ENCODE assay signal across 1 cellular context in the genomic region with DNA sequence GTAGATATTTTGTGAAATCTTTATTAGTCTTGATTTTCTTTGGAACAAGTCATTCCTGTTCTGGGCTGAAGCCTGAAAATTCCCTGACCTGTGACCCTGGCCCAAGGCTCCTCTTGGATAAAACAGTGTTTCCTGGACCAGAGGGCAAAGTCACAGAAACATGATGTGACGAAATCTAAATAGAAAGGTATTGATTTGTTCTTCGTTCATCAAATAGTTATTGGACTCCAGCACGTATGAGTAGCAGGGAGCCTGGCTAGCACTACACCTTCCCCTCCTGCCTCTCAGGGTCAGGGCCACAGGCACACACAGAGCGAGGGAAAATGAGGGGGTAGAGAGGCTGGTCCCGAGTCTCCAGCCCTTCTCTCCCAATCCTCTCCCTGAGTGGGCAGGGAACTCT.
TF ChIP-seq lines count a peak whose summit lies in the region.

No MANE protein-coding gene starts in this region.

TF ChIP-seq in HepG2, 621 proteins besides CTCF, POLR2A, EP300 and RAD21 (continued from another document and continues in another):
- TF ChIP-seq, protein P1, sequence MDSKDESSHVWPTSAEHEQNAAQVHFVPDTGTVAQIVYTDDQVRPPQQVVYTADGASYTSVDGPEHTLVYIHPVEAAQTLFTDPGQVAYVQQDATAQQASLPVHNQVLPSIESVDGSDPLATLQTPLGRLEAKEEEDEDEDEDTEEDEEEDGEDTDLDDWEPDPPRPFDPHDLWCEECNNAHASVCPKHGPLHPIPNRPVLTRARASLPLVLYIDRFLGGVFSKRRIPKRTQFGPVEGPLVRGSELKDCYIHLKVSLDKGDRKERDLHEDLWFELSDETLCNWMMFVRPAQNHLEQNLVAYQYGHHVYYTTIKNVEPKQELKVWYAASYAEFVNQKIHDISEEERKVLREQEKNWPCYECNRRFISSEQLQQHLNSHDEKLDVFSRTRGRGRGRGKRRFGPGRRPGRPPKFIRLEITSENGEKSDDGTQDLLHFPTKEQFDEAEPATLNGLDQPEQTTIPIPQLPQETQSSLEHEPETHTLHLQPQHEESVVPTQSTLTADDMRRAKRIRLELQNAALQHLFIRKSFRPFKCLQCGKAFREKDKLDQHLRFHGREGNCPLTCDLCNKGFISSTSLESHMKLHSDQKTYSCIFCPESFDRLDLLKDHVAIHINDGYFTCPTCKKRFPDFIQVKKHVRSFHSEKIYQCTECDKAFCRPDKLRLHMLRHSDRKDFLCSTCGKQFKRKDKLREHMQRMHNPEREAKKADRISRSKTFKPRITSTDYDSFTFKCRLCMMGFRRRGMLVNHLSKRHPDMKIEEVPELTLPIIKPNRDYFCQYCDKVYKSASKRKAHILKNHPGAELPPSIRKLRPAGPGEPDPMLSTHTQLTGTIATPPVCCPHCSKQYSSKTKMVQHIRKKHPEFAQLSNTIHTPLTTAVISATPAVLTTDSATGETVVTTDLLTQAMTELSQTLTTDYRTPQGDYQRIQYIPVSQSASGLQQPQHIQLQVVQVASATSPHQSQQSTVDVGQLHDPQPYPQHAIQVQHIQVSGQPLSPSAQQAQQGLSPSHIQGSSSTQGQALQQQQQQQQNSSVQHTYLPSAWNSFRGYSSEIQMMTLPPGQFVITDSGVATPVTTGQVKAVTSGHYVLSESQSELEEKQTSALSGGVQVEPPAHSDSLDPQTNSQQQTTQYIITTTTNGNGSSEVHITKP (CRISPR knock-in tag; IDR thresholded peaks at IDR 0.05; ENCODE audit: low read depth) = no peak
- TF ChIP-seq JARID2 (CRISPR knock-in tag; IDR thresholded peaks at IDR 0.05; ENCODE audit: insufficient replicate concordance) = no peak
- TF ChIP-seq, protein P2, sequence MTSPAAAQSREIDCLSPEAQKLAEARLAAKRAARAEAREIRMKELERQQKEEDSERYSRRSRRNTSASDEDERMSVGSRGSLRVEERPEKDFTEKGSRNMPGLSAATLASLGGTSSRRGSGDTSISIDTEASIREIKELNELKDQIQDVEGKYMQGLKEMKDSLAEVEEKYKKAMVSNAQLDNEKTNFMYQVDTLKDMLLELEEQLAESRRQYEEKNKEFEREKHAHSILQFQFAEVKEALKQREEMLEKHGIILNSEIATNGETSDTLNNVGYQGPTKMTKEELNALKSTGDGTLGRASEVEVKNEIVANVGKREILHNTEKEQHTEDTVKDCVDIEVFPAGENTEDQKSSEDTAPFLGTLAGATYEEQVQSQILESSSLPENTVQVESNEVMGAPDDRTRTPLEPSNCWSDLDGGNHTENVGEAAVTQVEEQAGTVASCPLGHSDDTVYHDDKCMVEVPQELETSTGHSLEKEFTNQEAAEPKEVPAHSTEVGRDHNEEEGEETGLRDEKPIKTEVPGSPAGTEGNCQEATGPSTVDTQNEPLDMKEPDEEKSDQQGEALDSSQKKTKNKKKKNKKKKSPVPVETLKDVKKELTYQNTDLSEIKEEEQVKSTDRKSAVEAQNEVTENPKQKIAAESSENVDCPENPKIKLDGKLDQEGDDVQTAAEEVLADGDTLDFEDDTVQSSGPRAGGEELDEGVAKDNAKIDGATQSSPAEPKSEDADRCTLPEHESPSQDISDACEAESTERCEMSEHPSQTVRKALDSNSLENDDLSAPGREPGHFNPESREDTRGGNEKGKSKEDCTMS (CRISPR knock-in tag; conservative IDR thresholded peaks at IDR 0.05) = no peak
- no peak; the same call in 1 of the 2 replicates for TF ChIP-seq ZNF460 (CRISPR knock-in tag; IDR thresholded peaks at IDR 0.05; ENCODE audit: borderline replicate concordance)
- TF ChIP-seq GATAD1 (CRISPR knock-in tag; IDR thresholded peaks at IDR 0.05) = no peak
- no peak for TF ChIP-seq TOE1 (CRISPR knock-in tag; IDR thresholded peaks at IDR 0.05)
- TF ChIP-seq HNRNPUL1 (IDR thresholded peaks at IDR 0.05; ENCODE audit: low read depth, low read length) = no peak
- TF ChIP-seq MTA3 (CRISPR knock-in tag; IDR thresholded peaks at IDR 0.05) = no peak
- TF ChIP-seq, protein P3, sequence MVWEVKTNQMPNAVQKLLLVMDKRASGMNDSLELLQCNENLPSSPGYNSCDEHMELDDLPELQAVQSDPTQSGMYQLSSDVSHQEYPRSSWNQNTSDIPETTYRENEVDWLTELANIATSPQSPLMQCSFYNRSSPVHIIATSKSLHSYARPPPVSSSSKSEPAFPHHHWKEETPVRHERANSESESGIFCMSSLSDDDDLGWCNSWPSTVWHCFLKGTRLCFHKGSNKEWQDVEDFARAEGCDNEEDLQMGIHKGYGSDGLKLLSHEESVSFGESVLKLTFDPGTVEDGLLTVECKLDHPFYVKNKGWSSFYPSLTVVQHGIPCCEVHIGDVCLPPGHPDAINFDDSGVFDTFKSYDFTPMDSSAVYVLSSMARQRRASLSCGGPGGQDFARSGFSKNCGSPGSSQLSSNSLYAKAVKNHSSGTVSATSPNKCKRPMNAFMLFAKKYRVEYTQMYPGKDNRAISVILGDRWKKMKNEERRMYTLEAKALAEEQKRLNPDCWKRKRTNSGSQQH (CRISPR knock-in tag; IDR thresholded peaks at IDR 0.05; ENCODE audit: low read depth) = 0 out of 2 replicates have a peak, but pooled peaks have one; percentile 54
- TF ChIP-seq BCL6 (CRISPR knock-in tag; IDR thresholded peaks at IDR 0.05) = peak; percentile 95
- TF ChIP-seq SRF (IDR thresholded peaks at IDR 0.05; ENCODE audit: low read depth, low read length) = no peak
- peak; percentile 75; the same call in 1 of the 2 replicates for TF ChIP-seq ETV5 (CRISPR knock-in tag; IDR thresholded peaks at IDR 0.05; ENCODE audit: borderline replicate concordance)
- TF ChIP-seq ZNF468 (CRISPR knock-in tag; IDR thresholded peaks at IDR 0.05) = no peak
- peak; percentile 74 for TF ChIP-seq FOSL2 (CRISPR knock-in tag; IDR thresholded peaks at IDR 0.05)
- no peak for TF ChIP-seq FOXK2 (IDR thresholded peaks at IDR 0.05)
- TF ChIP-seq, protein P4, sequence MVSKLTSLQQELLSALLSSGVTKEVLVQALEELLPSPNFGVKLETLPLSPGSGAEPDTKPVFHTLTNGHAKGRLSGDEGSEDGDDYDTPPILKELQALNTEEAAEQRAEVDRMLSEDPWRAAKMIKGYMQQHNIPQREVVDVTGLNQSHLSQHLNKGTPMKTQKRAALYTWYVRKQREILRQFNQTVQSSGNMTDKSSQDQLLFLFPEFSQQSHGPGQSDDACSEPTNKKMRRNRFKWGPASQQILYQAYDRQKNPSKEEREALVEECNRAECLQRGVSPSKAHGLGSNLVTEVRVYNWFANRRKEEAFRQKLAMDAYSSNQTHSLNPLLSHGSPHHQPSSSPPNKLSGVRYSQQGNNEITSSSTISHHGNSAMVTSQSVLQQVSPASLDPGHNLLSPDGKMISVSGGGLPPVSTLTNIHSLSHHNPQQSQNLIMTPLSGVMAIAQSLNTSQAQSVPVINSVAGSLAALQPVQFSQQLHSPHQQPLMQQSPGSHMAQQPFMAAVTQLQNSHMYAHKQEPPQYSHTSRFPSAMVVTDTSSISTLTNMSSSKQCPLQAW (CRISPR knock-in tag; IDR thresholded peaks at IDR 0.05) = peak; percentile 80
- no peak; the same call in 1 of the 2 replicates for TF ChIP-seq ZNF878 (CRISPR knock-in tag; IDR thresholded peaks at IDR 0.05)
- TF ChIP-seq, protein P5, sequence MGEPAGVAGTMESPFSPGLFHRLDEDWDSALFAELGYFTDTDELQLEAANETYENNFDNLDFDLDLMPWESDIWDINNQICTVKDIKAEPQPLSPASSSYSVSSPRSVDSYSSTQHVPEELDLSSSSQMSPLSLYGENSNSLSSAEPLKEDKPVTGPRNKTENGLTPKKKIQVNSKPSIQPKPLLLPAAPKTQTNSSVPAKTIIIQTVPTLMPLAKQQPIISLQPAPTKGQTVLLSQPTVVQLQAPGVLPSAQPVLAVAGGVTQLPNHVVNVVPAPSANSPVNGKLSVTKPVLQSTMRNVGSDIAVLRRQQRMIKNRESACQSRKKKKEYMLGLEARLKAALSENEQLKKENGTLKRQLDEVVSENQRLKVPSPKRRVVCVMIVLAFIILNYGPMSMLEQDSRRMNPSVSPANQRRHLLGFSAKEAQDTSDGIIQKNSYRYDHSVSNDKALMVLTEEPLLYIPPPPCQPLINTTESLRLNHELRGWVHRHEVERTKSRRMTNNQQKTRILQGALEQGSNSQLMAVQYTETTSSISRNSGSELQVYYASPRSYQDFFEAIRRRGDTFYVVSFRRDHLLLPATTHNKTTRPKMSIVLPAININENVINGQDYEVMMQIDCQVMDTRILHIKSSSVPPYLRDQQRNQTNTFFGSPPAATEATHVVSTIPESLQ (CRISPR knock-in tag; conservative IDR thresholded peaks at IDR 0.05) = no peak
- peak; percentile 41; the same call in 1 of the 2 replicates for TF ChIP-seq ATF7 (IDR thresholded peaks at IDR 0.05)
- no peak; the same call in 1 of the 2 replicates for TF ChIP-seq ATF7 (CRISPR knock-in tag; IDR thresholded peaks at IDR 0.05)
- no peak for TF ChIP-seq TAF15 (IDR thresholded peaks at IDR 0.05; ENCODE audit: low read depth, low read length, poor library complexity, severe bottlenecking)
- 0 out of 2 replicates have a peak, but pooled peaks have one; percentile 55 for TF ChIP-seq ZFP90 (CRISPR knock-in tag; IDR thresholded peaks at IDR 0.05; ENCODE audit: borderline replicate concordance)
- TF ChIP-seq NFATC3 (CRISPR knock-in tag; IDR thresholded peaks at IDR 0.05) = no peak
- TF ChIP-seq RBM39 (IDR thresholded peaks at IDR 0.05; ENCODE audit: low read depth, low read length, poor library complexity, severe bottlenecking) = no peak
- TF ChIP-seq, protein P6, sequence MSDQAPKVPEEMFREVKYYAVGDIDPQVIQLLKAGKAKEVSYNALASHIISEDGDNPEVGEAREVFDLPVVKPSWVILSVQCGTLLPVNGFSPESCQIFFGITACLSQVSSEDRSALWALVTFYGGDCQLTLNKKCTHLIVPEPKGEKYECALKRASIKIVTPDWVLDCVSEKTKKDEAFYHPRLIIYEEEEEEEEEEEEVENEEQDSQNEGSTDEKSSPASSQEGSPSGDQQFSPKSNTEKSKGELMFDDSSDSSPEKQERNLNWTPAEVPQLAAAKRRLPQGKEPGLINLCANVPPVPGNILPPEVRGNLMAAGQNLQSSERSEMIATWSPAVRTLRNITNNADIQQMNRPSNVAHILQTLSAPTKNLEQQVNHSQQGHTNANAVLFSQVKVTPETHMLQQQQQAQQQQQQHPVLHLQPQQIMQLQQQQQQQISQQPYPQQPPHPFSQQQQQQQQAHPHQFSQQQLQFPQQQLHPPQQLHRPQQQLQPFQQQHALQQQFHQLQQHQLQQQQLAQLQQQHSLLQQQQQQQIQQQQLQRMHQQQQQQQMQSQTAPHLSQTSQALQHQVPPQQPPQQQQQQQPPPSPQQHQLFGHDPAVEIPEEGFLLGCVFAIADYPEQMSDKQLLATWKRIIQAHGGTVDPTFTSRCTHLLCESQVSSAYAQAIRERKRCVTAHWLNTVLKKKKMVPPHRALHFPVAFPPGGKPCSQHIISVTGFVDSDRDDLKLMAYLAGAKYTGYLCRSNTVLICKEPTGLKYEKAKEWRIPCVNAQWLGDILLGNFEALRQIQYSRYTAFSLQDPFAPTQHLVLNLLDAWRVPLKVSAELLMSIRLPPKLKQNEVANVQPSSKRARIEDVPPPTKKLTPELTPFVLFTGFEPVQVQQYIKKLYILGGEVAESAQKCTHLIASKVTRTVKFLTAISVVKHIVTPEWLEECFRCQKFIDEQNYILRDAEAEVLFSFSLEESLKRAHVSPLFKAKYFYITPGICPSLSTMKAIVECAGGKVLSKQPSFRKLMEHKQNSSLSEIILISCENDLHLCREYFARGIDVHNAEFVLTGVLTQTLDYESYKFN (CRISPR knock-in tag; conservative IDR thresholded peaks at IDR 0.05) = peak; percentile 99
- no peak for TF ChIP-seq IKZF4 (CRISPR knock-in tag; IDR thresholded peaks at IDR 0.05; ENCODE audit: borderline replicate concordance, low read depth, not compliant biosample characterization)
- no peak for TF ChIP-seq SSRP1 (CRISPR knock-in tag; IDR thresholded peaks at IDR 0.05)
- TF ChIP-seq MEIS1 (CRISPR knock-in tag; IDR thresholded peaks at IDR 0.05; ENCODE audit: borderline replicate concordance) = no peak
- TF ChIP-seq, protein P7, sequence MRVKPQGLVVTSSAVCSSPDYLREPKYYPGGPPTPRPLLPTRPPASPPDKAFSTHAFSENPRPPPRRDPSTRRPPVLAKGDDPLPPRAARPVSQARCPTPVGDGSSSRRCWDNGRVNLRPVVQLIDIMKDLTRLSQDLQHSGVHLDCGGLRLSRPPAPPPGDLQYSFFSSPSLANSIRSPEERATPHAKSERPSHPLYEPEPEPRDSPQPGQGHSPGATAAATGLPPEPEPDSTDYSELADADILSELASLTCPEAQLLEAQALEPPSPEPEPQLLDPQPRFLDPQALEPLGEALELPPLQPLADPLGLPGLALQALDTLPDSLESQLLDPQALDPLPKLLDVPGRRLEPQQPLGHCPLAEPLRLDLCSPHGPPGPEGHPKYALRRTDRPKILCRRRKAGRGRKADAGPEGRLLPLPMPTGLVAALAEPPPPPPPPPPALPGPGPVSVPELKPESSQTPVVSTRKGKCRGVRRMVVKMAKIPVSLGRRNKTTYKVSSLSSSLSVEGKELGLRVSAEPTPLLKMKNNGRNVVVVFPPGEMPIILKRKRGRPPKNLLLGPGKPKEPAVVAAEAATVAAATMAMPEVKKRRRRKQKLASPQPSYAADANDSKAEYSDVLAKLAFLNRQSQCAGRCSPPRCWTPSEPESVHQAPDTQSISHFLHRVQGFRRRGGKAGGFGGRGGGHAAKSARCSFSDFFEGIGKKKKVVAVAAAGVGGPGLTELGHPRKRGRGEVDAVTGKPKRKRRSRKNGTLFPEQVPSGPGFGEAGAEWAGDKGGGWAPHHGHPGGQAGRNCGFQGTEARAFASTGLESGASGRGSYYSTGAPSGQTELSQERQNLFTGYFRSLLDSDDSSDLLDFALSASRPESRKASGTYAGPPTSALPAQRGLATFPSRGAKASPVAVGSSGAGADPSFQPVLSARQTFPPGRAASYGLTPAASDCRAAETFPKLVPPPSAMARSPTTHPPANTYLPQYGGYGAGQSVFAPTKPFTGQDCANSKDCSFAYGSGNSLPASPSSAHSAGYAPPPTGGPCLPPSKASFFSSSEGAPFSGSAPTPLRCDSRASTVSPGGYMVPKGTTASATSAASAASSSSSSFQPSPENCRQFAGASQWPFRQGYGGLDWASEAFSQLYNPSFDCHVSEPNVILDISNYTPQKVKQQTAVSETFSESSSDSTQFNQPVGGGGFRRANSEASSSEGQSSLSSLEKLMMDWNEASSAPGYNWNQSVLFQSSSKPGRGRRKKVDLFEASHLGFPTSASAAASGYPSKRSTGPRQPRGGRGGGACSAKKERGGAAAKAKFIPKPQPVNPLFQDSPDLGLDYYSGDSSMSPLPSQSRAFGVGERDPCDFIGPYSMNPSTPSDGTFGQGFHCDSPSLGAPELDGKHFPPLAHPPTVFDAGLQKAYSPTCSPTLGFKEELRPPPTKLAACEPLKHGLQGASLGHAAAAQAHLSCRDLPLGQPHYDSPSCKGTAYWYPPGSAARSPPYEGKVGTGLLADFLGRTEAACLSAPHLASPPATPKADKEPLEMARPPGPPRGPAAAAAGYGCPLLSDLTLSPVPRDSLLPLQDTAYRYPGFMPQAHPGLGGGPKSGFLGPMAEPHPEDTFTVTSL (CRISPR knock-in tag; IDR thresholded peaks at IDR 0.05; ENCODE audit: borderline replicate concordance) = peak; percentile 96
- 0 out of 2 replicates have a peak, but pooled peaks have one; percentile 43 for TF ChIP-seq ZNF891 (CRISPR knock-in tag; IDR thresholded peaks at IDR 0.05)
- TF ChIP-seq TAF1 (CRISPR knock-in tag; IDR thresholded peaks at IDR 0.05) = no peak
- no peak for TF ChIP-seq KLF11 (CRISPR knock-in tag; IDR thresholded peaks at IDR 0.05)
- no peak for TF ChIP-seq MAFF (IDR thresholded peaks at IDR 0.05; ENCODE audit: low read depth, low read length)
- TF ChIP-seq, protein P8, sequence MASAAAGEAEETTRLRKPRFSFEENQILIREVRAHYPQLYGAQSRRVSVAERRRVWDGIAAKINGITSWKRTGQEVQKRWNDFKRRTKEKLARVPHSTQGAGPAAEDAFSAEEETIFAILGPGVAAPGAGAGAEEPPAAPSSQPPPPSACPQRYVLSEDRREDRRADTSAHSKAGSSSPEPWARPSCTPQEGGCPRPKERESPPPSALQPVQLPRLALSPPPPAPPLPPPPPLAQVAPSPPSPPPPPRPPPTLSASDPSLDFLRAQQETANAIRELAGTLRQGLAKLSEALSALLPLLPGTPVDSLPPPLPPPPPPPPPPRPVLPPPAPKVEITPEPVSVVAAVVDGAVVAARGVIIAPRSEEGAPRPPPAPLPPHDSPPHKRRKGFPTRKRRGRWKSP (CRISPR knock-in tag; IDR thresholded peaks at IDR 0.05) = no peak
